Comparison of ENCODE assay signal across 21 cellular contexts in the genomic region with DNA sequence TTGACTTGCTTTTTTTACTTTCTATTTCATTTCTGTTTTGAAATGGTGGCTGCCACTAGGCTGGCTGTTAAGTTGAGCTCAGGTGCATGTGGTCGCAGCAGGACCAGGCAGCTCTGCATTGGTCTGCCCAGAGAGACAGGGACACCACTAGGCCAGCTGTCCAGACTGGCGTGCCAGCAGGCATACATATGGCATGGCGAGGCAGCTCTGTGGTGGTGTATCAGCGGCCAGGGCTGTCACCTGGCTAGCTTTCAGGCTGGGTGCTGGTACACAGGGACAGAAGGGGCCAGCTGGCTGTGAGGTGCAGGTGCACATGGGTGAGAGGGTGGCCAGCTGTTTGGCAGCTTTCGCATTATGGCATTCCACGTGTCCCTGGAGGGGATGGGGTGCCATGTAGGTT.
"Had no signal": no experiment of that assay in that cellular context is flagged by ENCODE, and none has a peak within 500 bp of the region (broad histone marks: within the 10 kb centered on the region; RNA-seq: fewer than 3 reads in every experiment).

No MANE protein-coding gene starts in this region.

- ATAC-seq: activated CD8-positive, alpha-beta memory T cell treated with anti-CD3 and anti-CD28 coated beads, Interleukin-2, amount 10 ng/mL, durations not matched to agents 7 days and 5 days; foreskin keratinocyte; natural killer cell treated with Interleukin-12 subunit alpha and Interleukin-12 subunit beta and Interleukin-15 and Interleukin-18, amount 100 ng/mL, for 72 hours; stimulated activated naive CD8-positive, alpha-beta T cell treated with anti-CD3 and anti-CD28 coated beads, Interleukin-15, amount 100 ng/mL, for 72 hours had no signal

- H3K4me1 ChIP-seq: ascending aorta, suprapubic skin, transverse colon had no signal

- DNase-seq: activated B cell treated with CpG ODN at 0.5 μM for 24 hours; activated CD4-positive, alpha-beta memory T cell treated with anti-CD3 and anti-CD28 coated beads for 36 hours; activated CD4-positive, alpha-beta T cell treated with anti-CD3 and anti-CD28 coated beads for 4 hours; activated CD8-positive, alpha-beta memory T cell treated with anti-CD3 and anti-CD28 coated beads, Interleukin-2, amount 10 ng/mL, durations not matched to agents 7 days and 5 days; activated naive CD4-positive, alpha-beta T cell treated with anti-CD3 and anti-CD28 coated beads, Interleukin-2, amount 50 U/mL, for 16 hours; activated T-cell treated with anti-CD3 and anti-CD28 coated beads, Interleukin-2, amount 50 U/mL, for 1 hour; foreskin keratinocyte; hypothalamus; islet precursor cell; nucleus accumbens; stimulated activated CD4-positive, alpha-beta T cell treated with anti-CD3 and anti-CD28 coated beads, Interleukin-12 subunit alpha, Interleukin-12 subunit beta, amount 100 ng/mL, for 4 hours; stimulated activated CD4-positive, alpha-beta T cell treated with anti-CD3 and anti-CD28 coated beads, Interleukin-2, amount 100 ng/mL, for 24 hours; stimulated activated naive CD8-positive, alpha-beta T cell treated with anti-CD3 and anti-CD28 coated beads, Interleukin-15, amount 100 ng/mL, for 72 hours; T-helper 1 cell; T-helper 9 cell; transverse colon had no signal

- H3K27me3 ChIP-seq: ascending aorta, foreskin keratinocyte, suprapubic skin, transverse colon had no signal

- H3K4me3 ChIP-seq: ascending aorta, coronary artery, lung, suprapubic skin, transverse colon had no signal

- H3K27ac ChIP-seq: ascending aorta, coronary artery, foreskin keratinocyte, suprapubic skin, transverse colon had no signal

- H3K9me3 ChIP-seq: ascending aorta, suprapubic skin, transverse colon had no signal

- H3K36me3 ChIP-seq: ascending aorta, suprapubic skin, transverse colon had no signal
